ENCODE assay signal across 14 cellular contexts in the genomic region with DNA sequence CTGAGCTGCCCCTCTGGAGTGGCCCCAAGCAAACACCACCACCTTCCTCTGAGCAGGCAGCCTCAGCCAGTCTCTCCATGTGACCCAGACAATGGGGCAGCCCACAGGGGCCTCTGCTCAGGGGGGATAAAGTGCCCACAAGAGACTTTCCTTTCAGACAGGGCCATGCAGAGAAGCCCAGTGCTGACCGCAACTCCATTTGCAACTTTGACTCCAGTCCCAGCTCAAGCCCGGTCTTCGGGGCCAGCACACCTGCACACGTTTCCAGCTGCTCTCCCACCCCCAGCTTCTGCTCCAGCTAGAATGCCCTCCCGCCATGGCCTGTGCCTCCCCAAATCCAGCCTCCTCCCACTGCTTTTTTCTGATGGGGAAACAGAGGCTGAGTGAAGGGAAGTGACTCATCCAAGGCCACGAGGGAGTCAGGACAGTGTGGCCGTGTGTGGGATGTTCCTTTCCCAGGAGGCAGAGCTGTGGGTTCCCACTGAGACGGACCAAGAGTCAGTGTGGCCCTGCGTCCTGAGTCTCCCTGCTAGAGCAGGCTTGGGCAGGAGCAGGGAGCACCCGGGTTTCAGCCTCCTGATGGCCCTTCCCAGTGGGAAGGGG.
DNase-seq lines count a peak whose midpoint lies in the region; ATAC-seq and TF ChIP-seq lines count a peak whose summit lies in the region.
"Had no signal": no experiment of that assay in that cellular context is flagged by ENCODE, and none has a peak within 500 bp of the region (broad histone marks: within the 10 kb centered on the region; RNA-seq: fewer than 3 reads in every experiment).

No MANE protein-coding gene starts in this region.

- H3K36me3 Mint-ChIP-seq in CD14-positive monocyte (peaks cover 58 to 85% of the 10 kb centered on the region in 2 donors), glutamatergic neuron (ENCODE audit: unreplicated experiment) (no peaks in the 10 kb centered on the region)
- no peaks in the 10 kb centered on the region for H3K36me3 Mint-ChIP-seq in naive thymus-derived CD8-positive, alpha-beta T cell
- H3K36me3 Mint-ChIP-seq: activated CD8-positive, alpha-beta memory T cell treated with anti-CD3 and anti-CD28 coated beads, Interleukin-2, amount 10 ng/mL, durations not matched to agents 7 days and 5 days had no signal

- H3K27me3 ChIP-seq in SJCRH30: no peaks in the 10 kb centered on the region
- no peaks in the 10 kb centered on the region for H3K27me3 ChIP-seq in sigmoid colon
- no peaks in the 10 kb centered on the region for H3K27me3 ChIP-seq in MG63
- H3K27me3 ChIP-seq: gastrocnemius medialis had no signal

- 0 out of 2 replicates have a peak overlapping the region, but pooled peaks have one; percentile 9 for H3K27ac ChIP-seq in SJCRH30
- H3K27ac ChIP-seq in sigmoid colon: peak overlapping the region; percentile 66 to 82 (median 73)

- no peaks in the 10 kb centered on the region; the same call in 1 of the 2 replicates for H3K36me3 ChIP-seq in SJCRH30
- no peaks in the 10 kb centered on the region for H3K36me3 ChIP-seq in sigmoid colon
- H3K36me3 ChIP-seq in MG63: peaks cover 76% of the 10 kb centered on the region
- H3K36me3 ChIP-seq: gastrocnemius medialis had no signal

- no peak for TF ChIP-seq POLR2A in sigmoid colon (IDR thresholded peaks at IDR 0.05)

- intact Hi-C loops in CD14-positive monocyte (cut with micrococcal nuclease): loop anchor here in 1 of 2 donors (10.0 kb wide), 1 partner anchor 226 kb away; no protein-coding TSS in a partner anchor
- intact Hi-C loops in sigmoid colon (cut with DNase I): loop anchor here (10.0 kb wide), 2 partner anchors 406 to 616 kb away; no protein-coding TSS in a partner anchor

- no peak for TF ChIP-seq CTCF in CD14-positive monocyte (IDR thresholded peaks at IDR 0.05)
- TF ChIP-seq CTCF in glutamatergic neuron (IDR thresholded peaks at IDR 0.05; ENCODE audit: partially characterized antibody, unreplicated experiment): no peak
- TF ChIP-seq CTCF in sigmoid colon (IDR thresholded peaks at IDR 0.05): no peak

- H3K27me3 Mint-ChIP-seq in CD14-positive monocyte (ENCODE audit: low read depth in 3 of 3) (peaks cover 0 to 4% (median 2%) of the 10 kb centered on the region in 3 donors), glutamatergic neuron (ENCODE audit: unreplicated experiment) (peaks cover 30% of the 10 kb centered on the region)
- H3K27me3 Mint-ChIP-seq in naive thymus-derived CD8-positive, alpha-beta T cell: no peaks in the 10 kb centered on the region
- H3K27me3 Mint-ChIP-seq: activated CD8-positive, alpha-beta memory T cell treated with anti-CD3 and anti-CD28 coated beads, Interleukin-2, amount 10 ng/mL, durations not matched to agents 7 days and 5 days had no signal

- TF ChIP-seq EP300 in sigmoid colon (IDR thresholded peaks at IDR 0.05): no peak

- POLR2A ChIA-PET in naive thymus-derived CD8-positive, alpha-beta T cell (lab: Charles Lee): no interaction called here

- no peaks in the 10 kb centered on the region for H3K9me3 Mint-ChIP-seq in CD14-positive monocyte
- H3K9me3 Mint-ChIP-seq in glutamatergic neuron (ENCODE audit: unreplicated experiment): peaks cover 31% of the 10 kb centered on the region
- no peaks in the 10 kb centered on the region for H3K9me3 Mint-ChIP-seq in naive thymus-derived CD8-positive, alpha-beta T cell
- H3K9me3 Mint-ChIP-seq: immature natural killer cell had no signal

- 72 to 77% methylated on average over 10 of the region's 10 CpGs for WGBS in sigmoid colon, 2 donors

- no peak overlapping the region for H3K4me3 ChIP-seq in SJCRH30
- H3K4me3 ChIP-seq in sigmoid colon: no peak overlapping the region
- no peak overlapping the region for H3K4me3 ChIP-seq in MG63
- H3K4me3 ChIP-seq: gastrocnemius medialis had no signal

- H3K27ac Mint-ChIP-seq in CD14-positive monocyte: peak overlapping the region in 5 of 7 donors; percentile 20 to 64 (median 50)
- H3K27ac Mint-ChIP-seq in glutamatergic neuron (ENCODE audit: unreplicated experiment): peak overlapping the region; percentile 33
- peak overlapping the region in 2 of 10 donors; percentile 14 to 25 for H3K27ac Mint-ChIP-seq in naive thymus-derived CD8-positive, alpha-beta T cell
- H3K27ac Mint-ChIP-seq: activated CD8-positive, alpha-beta memory T cell treated with anti-CD3 and anti-CD28 coated beads, Interleukin-2, amount 10 ng/mL, durations not matched to agents 7 days and 5 days; B cell had no signal

- DNase-seq in CD14-positive monocyte (ENCODE audit: low spot score): no peak
- DNase-seq in SJCRH30: no peak
- DNase-seq in glutamatergic neuron: no peak
- DNase-seq in sigmoid colon: no peak
- no peak for DNase-seq in activated CD4-positive, alpha-beta T cell treated with anti-CD3 and anti-CD28 coated beads for 48 hours
- DNase-seq in MG63: no peak
- DNase-seq in naive thymus-derived CD8-positive, alpha-beta T cell: no peak
- DNase-seq: activated CD8-positive, alpha-beta memory T cell treated with anti-CD3 and anti-CD28 coated beads, Interleukin-2, amount 10 ng/mL, durations not matched to agents 7 days and 5 days; activated naive CD4-positive, alpha-beta T cell; gastrocnemius medialis; immature natural killer cell; NCI-H1092 had no signal

- H3K4me1 Mint-ChIP-seq in CD14-positive monocyte (peaks cover 35% of the 10 kb centered on the region), glutamatergic neuron (ENCODE audit: low read depth, unreplicated experiment) (peaks cover 59% of the 10 kb centered on the region)
- peaks cover 0 to 17% (median 3%) of the 10 kb centered on the region in 4 donors for H3K4me1 Mint-ChIP-seq in naive thymus-derived CD8-positive, alpha-beta T cell
- H3K4me1 Mint-ChIP-seq: activated CD8-positive, alpha-beta memory T cell treated with anti-CD3 and anti-CD28 coated beads, Interleukin-2, amount 10 ng/mL, durations not matched to agents 7 days and 5 days had no signal

- H3K4me1 ChIP-seq in SJCRH30 (peaks cover 95% of the 10 kb centered on the region), sigmoid colon (peaks cover 0 to 100% (median 100%) of the 10 kb centered on the region in 4 donors)

- H3K4me3 Mint-ChIP-seq in CD14-positive monocyte (no peak overlapping the region), glutamatergic neuron (ENCODE audit: unreplicated experiment) (no peak overlapping the region)
- H3K4me3 Mint-ChIP-seq in naive thymus-derived CD8-positive, alpha-beta T cell: no peak overlapping the region
- H3K4me3 Mint-ChIP-seq: activated CD8-positive, alpha-beta memory T cell treated with anti-CD3 and anti-CD28 coated beads, Interleukin-2, amount 10 ng/mL, durations not matched to agents 7 days and 5 days; B cell; immature natural killer cell had no signal

- H3K9me3 ChIP-seq in SJCRH30 (replicated peaks) (no peaks in the 10 kb centered on the region), sigmoid colon (no peaks in the 10 kb centered on the region), MG63 (no peaks in the 10 kb centered on the region)
- H3K9me3 ChIP-seq: gastrocnemius medialis had no signal

- ATAC-seq in naive thymus-derived CD8-positive, alpha-beta T cell: no peak
- ATAC-seq in HG03108 (IDR thresholded peaks at IDR 0.05; ENCODE audit: unreplicated experiment): no peak
- ATAC-seq: activated CD8-positive, alpha-beta memory T cell treated with anti-CD3 and anti-CD28 coated beads, Interleukin-2, amount 10 ng/mL, durations not matched to agents 7 days and 5 days; gastrocnemius medialis had no signal
